ENCODE assay signal across 1 cellular context in the genomic region with DNA sequence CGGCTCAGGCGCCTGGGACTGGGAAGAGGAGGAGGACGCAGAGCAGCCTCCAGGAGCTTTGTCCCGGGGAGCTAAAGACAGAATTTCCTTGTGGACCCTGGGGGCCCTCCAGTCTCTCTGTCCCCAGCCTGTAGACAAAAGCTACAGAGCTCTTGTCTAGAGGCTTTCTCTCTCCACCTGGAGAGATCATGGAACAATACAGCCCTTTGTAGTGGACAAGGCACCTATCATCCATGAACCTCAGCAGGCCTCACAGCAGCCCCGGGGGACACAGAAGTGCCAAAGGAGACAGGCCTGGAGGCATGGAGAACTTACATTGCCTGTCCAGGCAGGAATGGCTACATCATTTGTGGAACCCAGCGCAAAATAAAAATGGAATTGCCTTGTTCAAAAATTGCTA.
TF ChIP-seq lines count a peak whose summit lies in the region.

No MANE protein-coding gene starts in this region.

TF ChIP-seq in HepG2, 621 proteins besides CTCF, POLR2A, EP300 and RAD21 (continued from another document):
- TF ChIP-seq, protein P1, sequence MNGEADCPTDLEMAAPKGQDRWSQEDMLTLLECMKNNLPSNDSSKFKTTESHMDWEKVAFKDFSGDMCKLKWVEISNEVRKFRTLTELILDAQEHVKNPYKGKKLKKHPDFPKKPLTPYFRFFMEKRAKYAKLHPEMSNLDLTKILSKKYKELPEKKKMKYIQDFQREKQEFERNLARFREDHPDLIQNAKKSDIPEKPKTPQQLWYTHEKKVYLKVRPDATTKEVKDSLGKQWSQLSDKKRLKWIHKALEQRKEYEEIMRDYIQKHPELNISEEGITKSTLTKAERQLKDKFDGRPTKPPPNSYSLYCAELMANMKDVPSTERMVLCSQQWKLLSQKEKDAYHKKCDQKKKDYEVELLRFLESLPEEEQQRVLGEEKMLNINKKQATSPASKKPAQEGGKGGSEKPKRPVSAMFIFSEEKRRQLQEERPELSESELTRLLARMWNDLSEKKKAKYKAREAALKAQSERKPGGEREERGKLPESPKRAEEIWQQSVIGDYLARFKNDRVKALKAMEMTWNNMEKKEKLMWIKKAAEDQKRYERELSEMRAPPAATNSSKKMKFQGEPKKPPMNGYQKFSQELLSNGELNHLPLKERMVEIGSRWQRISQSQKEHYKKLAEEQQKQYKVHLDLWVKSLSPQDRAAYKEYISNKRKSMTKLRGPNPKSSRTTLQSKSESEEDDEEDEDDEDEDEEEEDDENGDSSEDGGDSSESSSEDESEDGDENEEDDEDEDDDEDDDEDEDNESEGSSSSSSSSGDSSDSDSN (CRISPR knock-in tag; IDR thresholded peaks at IDR 0.05) = 0 out of 2 replicates have a peak, but pooled peaks have one; percentile 21
- no peak for TF ChIP-seq SOX6 (IDR thresholded peaks at IDR 0.05)
- peak; percentile 46; the same call in 1 of the 2 replicates for TF ChIP-seq SOX6 (CRISPR knock-in tag; IDR thresholded peaks at IDR 0.05)
- 0 out of 2 replicates have a peak, but pooled peaks have one; percentile 23 for TF ChIP-seq SOX13 (IDR thresholded peaks at IDR 0.05)
- TF ChIP-seq SOX13 (CRISPR knock-in tag; conservative IDR thresholded peaks at IDR 0.05 in 1 of 2, IDR thresholded peaks at IDR 0.05 in 1 of 2) = peak in 1 of 2 experiments; percentile 79; a peak in 2 of 4 replicates
- TF ChIP-seq SMC3 (IDR thresholded peaks at IDR 0.05; ENCODE audit: low read length) = no peak
- TF ChIP-seq, protein P2, sequence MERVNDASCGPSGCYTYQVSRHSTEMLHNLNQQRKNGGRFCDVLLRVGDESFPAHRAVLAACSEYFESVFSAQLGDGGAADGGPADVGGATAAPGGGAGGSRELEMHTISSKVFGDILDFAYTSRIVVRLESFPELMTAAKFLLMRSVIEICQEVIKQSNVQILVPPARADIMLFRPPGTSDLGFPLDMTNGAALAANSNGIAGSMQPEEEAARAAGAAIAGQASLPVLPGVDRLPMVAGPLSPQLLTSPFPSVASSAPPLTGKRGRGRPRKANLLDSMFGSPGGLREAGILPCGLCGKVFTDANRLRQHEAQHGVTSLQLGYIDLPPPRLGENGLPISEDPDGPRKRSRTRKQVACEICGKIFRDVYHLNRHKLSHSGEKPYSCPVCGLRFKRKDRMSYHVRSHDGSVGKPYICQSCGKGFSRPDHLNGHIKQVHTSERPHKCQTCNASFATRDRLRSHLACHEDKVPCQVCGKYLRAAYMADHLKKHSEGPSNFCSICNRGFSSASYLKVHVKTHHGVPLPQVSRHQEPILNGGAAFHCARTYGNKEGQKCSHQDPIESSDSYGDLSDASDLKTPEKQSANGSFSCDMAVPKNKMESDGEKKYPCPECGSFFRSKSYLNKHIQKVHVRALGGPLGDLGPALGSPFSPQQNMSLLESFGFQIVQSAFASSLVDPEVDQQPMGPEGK (CRISPR knock-in tag; IDR thresholded peaks at IDR 0.05) = peak; percentile 38; the same call in 1 of the 2 replicates
- peak; percentile 27; the same call in 1 of the 2 replicates for TF ChIP-seq SOX5 (CRISPR knock-in tag; IDR thresholded peaks at IDR 0.05; ENCODE audit: borderline replicate concordance)
- TF ChIP-seq ZNF292 (CRISPR knock-in tag; IDR thresholded peaks at IDR 0.05; ENCODE audit: borderline replicate concordance, low read depth) = peak; percentile 8; the same call in 1 of the 2 replicates
TF ChIP-seq in HepG2: peak in this region for 7.
